ENCODE assay signal across 15 cellular contexts in the genomic region with DNA sequence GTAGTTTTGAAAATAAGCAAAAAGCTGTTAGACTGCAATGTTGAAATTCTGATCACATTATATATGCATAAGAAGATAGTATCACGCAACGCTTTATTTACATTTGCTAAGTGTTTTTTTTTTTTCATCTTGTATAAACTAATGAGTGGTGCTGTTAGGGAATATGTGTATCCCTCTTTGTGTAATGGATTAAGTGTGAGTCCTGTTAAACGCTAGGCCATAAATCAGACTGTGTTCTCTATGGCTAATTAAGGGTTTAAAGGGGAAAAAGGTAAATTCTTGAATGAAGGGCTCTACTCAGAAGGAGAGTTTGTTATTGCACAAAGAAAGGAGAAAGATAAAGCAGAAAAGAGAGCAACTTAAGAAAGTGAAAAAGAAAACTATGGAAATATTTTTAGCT.
DNase-seq lines count a peak whose midpoint lies in the region; ATAC-seq and TF ChIP-seq lines count a peak whose summit lies in the region.
"Had no signal": no experiment of that assay in that cellular context is flagged by ENCODE, and none has a peak within 500 bp of the region (broad histone marks: within the 10 kb centered on the region; RNA-seq: fewer than 3 reads in every experiment).

No MANE protein-coding gene starts in this region.

- no peaks in the 10 kb centered on the region for H3K36me3 Mint-ChIP-seq in nephron progenitor cell (ENCODE audit: low read depth)
- H3K36me3 Mint-ChIP-seq in activated T-cell treated with anti-CD3 and anti-CD28 coated beads, Interleukin-2, amount 50 U/mL, for 24 hours (ENCODE audit: low read depth): peaks cover 4% of the 10 kb centered on the region

- no peak for ATAC-seq in GM18520 (IDR thresholded peaks at IDR 0.05; ENCODE audit: unreplicated experiment)

- peak; percentile 5 for DNase-seq in DMS79 treated with DMSO at 0.1 percent for 48 hours (lab: John Stamatoyannopoulos, UW)
- no peak for DNase-seq in DMS79 (lab: John Stamatoyannopoulos, UW)
- DNase-seq in NCI-H1417 treated with DMSO at 0.1 percent for 48 hours (lab: John Stamatoyannopoulos, UW): peak; percentile 85
- DNase-seq in NCI-H774 (lab: John Stamatoyannopoulos, UW): peak; percentile 38
- DNase-seq in nephron progenitor cell: no peak
- no peak for DNase-seq in activated T-cell treated with anti-CD3 and anti-CD28 coated beads, Interleukin-2, amount 50 U/mL, for 24 hours
- no peak for DNase-seq in activated T-cell treated with anti-CD3 and anti-CD28 coated beads, Interleukin-2, amount 50 U/mL, for 1 hour
- DNase-seq: DMS 273 treated with DMSO at 0.1 percent for 48 hours; HCEC 1CT; NCI-H187; NCI-H2171; NCI-H446; NK-92 treated with Interleukin-12 subunit alpha and Interleukin-12 subunit beta, amount 100 ng/mL, for 24 hours; T-helper 2 cell had no signal

- H3K27me3 Mint-ChIP-seq in nephron progenitor cell (ENCODE audit: low read depth, poor library complexity): peaks cover 7% of the 10 kb centered on the region
- H3K27me3 Mint-ChIP-seq in activated T-cell treated with anti-CD3 and anti-CD28 coated beads, Interleukin-2, amount 50 U/mL, for 24 hours: peaks cover 16% of the 10 kb centered on the region

- H3K4me3 Mint-ChIP-seq in nephron progenitor cell: no peak overlapping the region
- H3K4me3 Mint-ChIP-seq in activated T-cell treated with anti-CD3 and anti-CD28 coated beads, Interleukin-2, amount 50 U/mL, for 24 hours: no peak overlapping the region

- peak overlapping the region; percentile 10 for H3K27ac Mint-ChIP-seq in nephron progenitor cell
- no peak overlapping the region for H3K27ac Mint-ChIP-seq in activated T-cell treated with anti-CD3 and anti-CD28 coated beads, Interleukin-2, amount 50 U/mL, for 24 hours

- TF ChIP-seq CTCF in nephron progenitor cell (IDR thresholded peaks at IDR 0.05): no peak

- H3K9me3 Mint-ChIP-seq in nephron progenitor cell: peaks cover 3% of the 10 kb centered on the region
- H3K9me3 Mint-ChIP-seq in activated T-cell treated with anti-CD3 and anti-CD28 coated beads, Interleukin-2, amount 50 U/mL, for 24 hours: peaks cover 4% of the 10 kb centered on the region

- peaks cover 42% of the 10 kb centered on the region for H3K4me1 Mint-ChIP-seq in nephron progenitor cell
- peaks cover 5% of the 10 kb centered on the region for H3K4me1 Mint-ChIP-seq in activated T-cell treated with anti-CD3 and anti-CD28 coated beads, Interleukin-2, amount 50 U/mL, for 24 hours (ENCODE audit: low read depth)

Comparison
In these comparisons a context has a peak if more than half of its experiments do, and no peak if none do; other contexts are left out.
1. DNase-seq: peak in DMS79 treated with DMSO at 0.1 percent for 48 hours (single experiment), NCI-H1417 treated with DMSO at 0.1 percent for 48 hours (single experiment) and NCI-H774 (single experiment); none in DMS79 (single experiment), nephron progenitor cell (single experiment), activated T-cell treated with anti-CD3 and anti-CD28 coated beads, Interleukin-2, amount 50 U/mL, for 24 hours (single experiment) and activated T-cell treated with anti-CD3 and anti-CD28 coated beads, Interleukin-2, amount 50 U/mL, for 1 hour (single experiment).